Comparison of ENCODE assay signal across 14 cellular contexts in genomic region chr20:13455713-13456112, GRCh38.
"Had no signal": no experiment of that assay in that cellular context is flagged by ENCODE, and none has a peak within 500 bp of the region (broad histone marks: within the 10 kb centered on the region; RNA-seq: fewer than 3 reads in every experiment).

No MANE protein-coding gene starts in this region.

- H3K27me3 ChIP-seq: esophagus muscularis mucosa, ovary had no signal

- H3K4me3 ChIP-seq: esophagus muscularis mucosa, ovary, skin epidermis had no signal

- H3K9me3 Mint-ChIP-seq: nephron had no signal

- H3K27ac ChIP-seq: esophagus muscularis mucosa, ovary, skin epidermis had no signal

- H3K9me3 ChIP-seq: esophagus muscularis mucosa, ovary had no signal

- H3K27me3 Mint-ChIP-seq: activated naive CD8-positive, alpha-beta T cell had no signal

- DNase-seq: activated CD4-positive, alpha-beta T cell treated with anti-CD3 and anti-CD28 coated beads, Interleukin-2, amount 50 U/mL, for 48 hours; activated CD4-positive, CD25-positive, alpha-beta regulatory T cell treated with anti-CD3 and anti-CD28 coated beads, Interleukin-2, amount 50 U/mL, for 72 hours; activated gamma-delta T cell; activated T-cell treated with anti-CD3 and anti-CD28 coated beads, Interleukin-2, amount 50 U/mL, for 48 hours; anterior cingulate cortex; glutamatergic neuron; left colon; ovary; stimulated activated CD4-positive, alpha-beta T cell treated with anti-CD3 and anti-CD28 coated beads, Interleukin-4, amount 100 ng/mL, for 4 hours; SW 1271 had no signal

- H3K27ac Mint-ChIP-seq: activated naive CD8-positive, alpha-beta T cell had no signal

- H3K4me3 Mint-ChIP-seq: activated naive CD8-positive, alpha-beta T cell; nephron had no signal

- H3K36me3 ChIP-seq: esophagus muscularis mucosa, ovary had no signal

- H3K4me1 ChIP-seq: esophagus muscularis mucosa had no signal
